22 cellular contexts compared by ENCODE assay signal in genomic region chr13:107842562-107843180, GRCh38.
DNase-seq lines count a peak whose midpoint lies in the region; ATAC-seq, FAIRE-seq and TF ChIP-seq lines count a peak whose summit lies in the region.
"Had no signal": no experiment of that assay in that cellular context is flagged by ENCODE, and none has a peak within 500 bp of the region (broad histone marks: within the 10 kb centered on the region; RNA-seq: fewer than 3 reads in every experiment).

No MANE protein-coding gene starts in this region.

- no peak overlapping the region for H2AFZ ChIP-seq in GM23338

- H4K5ac ChIP-seq in mesendoderm (ENCODE audit: low read length): no peak overlapping the region

- no peak overlapping the region for H4K8ac ChIP-seq in mesendoderm (ENCODE audit: low read depth, low read length)

- H3K56ac ChIP-seq in mesendoderm (ENCODE audit: low read length): no peak overlapping the region

- H3K79me2 ChIP-seq in GM23338 (replicated peaks; ENCODE audit: insufficient read depth) (peaks cover 13% of the 10 kb centered on the region), mesendoderm (ENCODE audit: control insufficient read depth, insufficient read depth, low read length) (no peaks in the 10 kb centered on the region)

- no peak overlapping the region for H2AK5ac ChIP-seq in mesendoderm (ENCODE audit: low read length)

- no peak for DNase-seq in GM23338 (ENCODE audit: low spot score)
- peak; percentile 72 for DNase-seq in RCC 7860 (ENCODE audit: low spot score)
- DNase-seq in dedifferentiated amniotic fluid mesenchymal stem cell (ENCODE audit: extremely low spot score): peak; percentile 73
- peak; percentile 71 for DNase-seq in mesendoderm
- no peak for DNase-seq in cardiac septum (ENCODE audit: low spot score)
- no peak for DNase-seq in SKM-1 treated with dmso at 0.1 percent for 144 hours (lab: John Stamatoyannopoulos, UW; ENCODE audit: unreplicated experiment)
- no peak for DNase-seq in AML-193 (lab: John Stamatoyannopoulos, UW)
- DNase-seq in sciatic nerve (ENCODE audit: low spot score): no peak
- DNase-seq: activated CD4-positive, alpha-beta memory T cell treated with anti-CD3 and anti-CD28 coated beads, Interleukin-2, amount 10 ng/mL, durations not matched to agents 7 days and 5 days; activated naive CD8-positive, alpha-beta T cell treated with anti-CD3 and anti-CD28 coated beads, Interleukin-2, amount 10 ng/mL, durations not matched to agents 7 days and 5 days; Caco-2; immature natural killer cell; naive B cell; NCI-H1105; NCI-H2107; stimulated activated CD4-positive, alpha-beta T cell treated with anti-CD3 and anti-CD28 coated beads, Interleukin-4, amount 100 ng/mL, for 4 hours; stimulated activated CD8-positive, alpha-beta memory T cell treated with anti-CD3 and anti-CD28 coated beads, Interleukin-4, amount 100 ng/mL, for 48 hours had no signal

- no peak overlapping the region for H3K23ac ChIP-seq in mesendoderm (ENCODE audit: low read length)

- H3K9me3 Mint-ChIP-seq in GM23338: no peaks in the 10 kb centered on the region
- H3K9me3 Mint-ChIP-seq: activated CD4-positive, alpha-beta memory T cell treated with anti-CD3 and anti-CD28 coated beads, Interleukin-2, amount 10 ng/mL, durations not matched to agents 7 days and 5 days; activated naive CD8-positive, alpha-beta T cell treated with anti-CD3 and anti-CD28 coated beads, Interleukin-2, amount 10 ng/mL, durations not matched to agents 7 days and 5 days; naive B cell had no signal

- H3K4me1 Mint-ChIP-seq in GM23338: peaks cover 59% of the 10 kb centered on the region
- H3K4me1 Mint-ChIP-seq: activated CD4-positive, alpha-beta memory T cell treated with anti-CD3 and anti-CD28 coated beads, Interleukin-2, amount 10 ng/mL, durations not matched to agents 7 days and 5 days; activated naive CD8-positive, alpha-beta T cell treated with anti-CD3 and anti-CD28 coated beads, Interleukin-2, amount 10 ng/mL, durations not matched to agents 7 days and 5 days; immature natural killer cell; naive B cell had no signal

- no peaks in the 10 kb centered on the region for H3F3A ChIP-seq in GM23338 (replicated peaks; ENCODE audit: low read depth)

- no CpG with 5 or more reads among the region's 3 CpGs for WGBS in mesendoderm (ENCODE audit: extremely low coverage, insufficient coverage, low lambda C conversion rate)

- H2BK120ac ChIP-seq in mesendoderm (ENCODE audit: low read depth, low read length): peak overlapping the region; percentile 78

- H3K36me3 ChIP-seq in GM23338 (ENCODE audit: insufficient read depth) (no peaks in the 10 kb centered on the region), mesendoderm (ENCODE audit: control insufficient read depth, insufficient read depth, low read length) (no peaks in the 10 kb centered on the region)
- H3K36me3 ChIP-seq: suprapubic skin had no signal

- H2BK15ac ChIP-seq in mesendoderm (replicated peaks; ENCODE audit: low read depth): no peak overlapping the region

- no peak overlapping the region for H3K9ac ChIP-seq in mesendoderm (ENCODE audit: low read length)
- H3K9ac ChIP-seq: KMS-11 had no signal

- FAIRE-seq in RCC 7860 (lab: Jason Lieb, UNC): peak; percentile 86
- FAIRE-seq: GM12878 had no signal

- H3K27me3 Mint-ChIP-seq in GM23338 (ENCODE audit: insufficient read depth, low read depth, poor library complexity): no peaks in the 10 kb centered on the region
- H3K27me3 Mint-ChIP-seq: activated CD4-positive, alpha-beta memory T cell treated with anti-CD3 and anti-CD28 coated beads, Interleukin-2, amount 10 ng/mL, durations not matched to agents 7 days and 5 days; activated naive CD8-positive, alpha-beta T cell treated with anti-CD3 and anti-CD28 coated beads, Interleukin-2, amount 10 ng/mL, durations not matched to agents 7 days and 5 days; naive B cell had no signal

- no peak overlapping the region for H2BK5ac ChIP-seq in mesendoderm (ENCODE audit: low read length)

- H3K9me2 ChIP-seq in GM23338 (ENCODE audit: insufficient read depth): no peaks in the 10 kb centered on the region

- H3K18ac ChIP-seq in mesendoderm (ENCODE audit: low read length): no peak overlapping the region

- H3K4ac ChIP-seq in mesendoderm (ENCODE audit: low read depth, low read length): no peak overlapping the region

- intact Hi-C loops in cardiac septum (cut with DNase I) (no loop called here), sciatic nerve (cut with DNase I) (no loop called here)

- H3K4me3 ChIP-seq in GM23338 (no peak overlapping the region), mesendoderm (ENCODE audit: low read length) (no peak overlapping the region)
- H3K4me3 ChIP-seq: GM12878, lung, suprapubic skin had no signal

- peak overlapping the region; percentile 73; the same call in 1 of the 2 replicates for H3K27ac Mint-ChIP-seq in GM23338
- H3K27ac Mint-ChIP-seq: activated CD4-positive, alpha-beta memory T cell treated with anti-CD3 and anti-CD28 coated beads, Interleukin-2, amount 10 ng/mL, durations not matched to agents 7 days and 5 days; activated naive CD8-positive, alpha-beta T cell treated with anti-CD3 and anti-CD28 coated beads, Interleukin-2, amount 10 ng/mL, durations not matched to agents 7 days and 5 days; immature natural killer cell; naive B cell had no signal

- peak overlapping the region; percentile 40; the same call in 1 of the 2 replicates for H3K27ac ChIP-seq in GM23338 (ENCODE audit: low read depth)
- no peak overlapping the region for H3K27ac ChIP-seq in mesendoderm (ENCODE audit: low read depth, low read length)
- H3K27ac ChIP-seq: KMS-11, suprapubic skin, VCaP had no signal

- ATAC-seq in GM23338: no peak
- ATAC-seq in sciatic nerve: no peak
- ATAC-seq: GM12878 had no signal

- H3K4me2 ChIP-seq in GM23338 (peak overlapping the region; percentile 36), mesendoderm (ENCODE audit: low read length) (no peak overlapping the region)
- H3K4me2 ChIP-seq: KMS-11 had no signal

- no peak for TF ChIP-seq CTCF in GM23338 (conservative IDR thresholded peaks at IDR 0.05; ENCODE audit: low read depth in 2 of 2)

- no peak overlapping the region for H3K4me3 Mint-ChIP-seq in GM23338
- H3K4me3 Mint-ChIP-seq: activated CD4-positive, alpha-beta memory T cell treated with anti-CD3 and anti-CD28 coated beads, Interleukin-2, amount 10 ng/mL, durations not matched to agents 7 days and 5 days; activated naive CD8-positive, alpha-beta T cell treated with anti-CD3 and anti-CD28 coated beads, Interleukin-2, amount 10 ng/mL, durations not matched to agents 7 days and 5 days; immature natural killer cell had no signal

- H3K36me3 Mint-ChIP-seq in GM23338 (ENCODE audit: low read depth): no peaks in the 10 kb centered on the region
- H3K36me3 Mint-ChIP-seq: activated naive CD8-positive, alpha-beta T cell treated with anti-CD3 and anti-CD28 coated beads, Interleukin-2, amount 10 ng/mL, durations not matched to agents 7 days and 5 days; immature natural killer cell; naive B cell had no signal

- H3K79me1 ChIP-seq in mesendoderm (ENCODE audit: low read length): no peaks in the 10 kb centered on the region

- peaks cover 53% of the 10 kb centered on the region for H3K4me1 ChIP-seq in GM23338 (ENCODE audit: insufficient read depth)
- H3K4me1 ChIP-seq in mesendoderm (ENCODE audit: control insufficient read depth, low read depth, low read length): peaks cover 4% of the 10 kb centered on the region
- H3K4me1 ChIP-seq: Caco-2, suprapubic skin had no signal

- no peaks in the 10 kb centered on the region for H4K20me1 ChIP-seq in GM23338 (replicated peaks; ENCODE audit: insufficient read depth)

- H3K27me3 ChIP-seq in GM23338 (ENCODE audit: insufficient read depth): no peaks in the 10 kb centered on the region
- no peaks in the 10 kb centered on the region for H3K27me3 ChIP-seq in mesendoderm (ENCODE audit: insufficient read depth, low read length, poor library complexity)
- H3K27me3 ChIP-seq: suprapubic skin had no signal

TF ChIP-seq in GM23338, 12 proteins besides CTCF, POLR2A, EP300 and RAD21 (continues in another document):
- no peak for TF ChIP-seq CREB1 (CRISPR knock-in tag; IDR thresholded peaks at IDR 0.05; ENCODE audit: low read depth)

Comparison
In these comparisons a context has a peak if more than half of its experiments do, and no peak if none do; other contexts are left out.
1. DNase-seq: peak in RCC 7860 (single experiment), dedifferentiated amniotic fluid mesenchymal stem cell (single experiment) and mesendoderm (single experiment); none in GM23338 (single experiment), cardiac septum (single experiment), SKM-1 treated with dmso at 0.1 percent for 144 hours (single experiment), AML-193 (0 of 2) and sciatic nerve (single experiment).